In the genomic region with DNA sequence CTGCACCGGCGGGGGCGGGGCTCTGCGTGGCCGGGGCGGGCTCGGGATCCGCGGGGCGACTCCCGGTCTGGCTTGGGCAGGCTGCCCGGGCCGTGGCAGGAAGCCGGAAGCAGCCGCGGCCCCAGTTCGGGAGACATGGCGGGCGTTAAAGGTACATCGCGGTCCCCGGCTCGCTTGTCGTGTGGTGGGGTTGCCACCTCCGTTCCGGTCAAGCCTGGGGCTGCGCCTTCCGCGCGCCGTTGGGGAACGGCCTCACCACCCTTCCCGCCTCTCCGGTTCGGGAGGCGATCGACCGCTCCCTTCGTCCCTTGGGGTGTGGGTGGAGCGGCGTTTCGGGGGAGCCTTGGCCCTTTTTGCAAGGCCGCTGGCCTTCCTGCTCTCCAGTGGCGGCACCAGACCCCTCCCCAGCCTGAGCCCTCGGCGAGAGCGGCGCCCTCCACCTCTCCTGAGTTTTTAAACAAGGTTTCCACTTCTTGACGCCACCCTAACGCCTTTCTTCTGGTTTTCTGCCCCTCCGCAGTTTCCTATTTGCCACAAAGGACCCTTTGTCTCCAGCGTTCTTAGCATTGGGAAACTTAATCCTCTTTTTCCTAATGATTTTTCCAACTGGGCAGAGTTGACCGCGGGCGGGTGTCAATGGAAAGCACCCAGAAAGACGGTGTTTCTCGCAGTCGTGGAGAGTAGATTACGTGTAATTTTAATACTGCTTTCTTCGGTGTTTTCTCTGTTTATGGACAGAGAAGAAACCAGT, we compare ENCODE assay signal across 1 cellular context.
TF ChIP-seq lines count a peak whose summit lies in the region.

A gene with protein sequence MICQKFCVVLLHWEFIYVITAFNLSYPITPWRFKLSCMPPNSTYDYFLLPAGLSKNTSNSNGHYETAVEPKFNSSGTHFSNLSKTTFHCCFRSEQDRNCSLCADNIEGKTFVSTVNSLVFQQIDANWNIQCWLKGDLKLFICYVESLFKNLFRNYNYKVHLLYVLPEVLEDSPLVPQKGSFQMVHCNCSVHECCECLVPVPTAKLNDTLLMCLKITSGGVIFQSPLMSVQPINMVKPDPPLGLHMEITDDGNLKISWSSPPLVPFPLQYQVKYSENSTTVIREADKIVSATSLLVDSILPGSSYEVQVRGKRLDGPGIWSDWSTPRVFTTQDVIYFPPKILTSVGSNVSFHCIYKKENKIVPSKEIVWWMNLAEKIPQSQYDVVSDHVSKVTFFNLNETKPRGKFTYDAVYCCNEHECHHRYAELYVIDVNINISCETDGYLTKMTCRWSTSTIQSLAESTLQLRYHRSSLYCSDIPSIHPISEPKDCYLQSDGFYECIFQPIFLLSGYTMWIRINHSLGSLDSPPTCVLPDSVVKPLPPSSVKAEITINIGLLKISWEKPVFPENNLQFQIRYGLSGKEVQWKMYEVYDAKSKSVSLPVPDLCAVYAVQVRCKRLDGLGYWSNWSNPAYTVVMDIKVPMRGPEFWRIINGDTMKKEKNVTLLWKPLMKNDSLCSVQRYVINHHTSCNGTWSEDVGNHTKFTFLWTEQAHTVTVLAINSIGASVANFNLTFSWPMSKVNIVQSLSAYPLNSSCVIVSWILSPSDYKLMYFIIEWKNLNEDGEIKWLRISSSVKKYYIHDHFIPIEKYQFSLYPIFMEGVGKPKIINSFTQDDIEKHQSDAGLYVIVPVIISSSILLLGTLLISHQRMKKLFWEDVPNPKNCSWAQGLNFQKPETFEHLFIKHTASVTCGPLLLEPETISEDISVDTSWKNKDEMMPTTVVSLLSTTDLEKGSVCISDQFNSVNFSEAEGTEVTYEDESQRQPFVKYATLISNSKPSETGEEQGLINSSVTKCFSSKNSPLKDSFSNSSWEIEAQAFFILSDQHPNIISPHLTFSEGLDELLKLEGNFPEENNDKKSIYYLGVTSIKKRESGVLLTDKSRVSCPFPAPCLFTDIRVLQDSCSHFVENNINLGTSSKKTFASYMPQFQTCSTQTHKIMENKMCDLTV (plus strand): TSS at position 79 of the 751 bp plus-strand sequence. CDS start 144,898 bp downstream, outside the sequence.
A gene with protein sequence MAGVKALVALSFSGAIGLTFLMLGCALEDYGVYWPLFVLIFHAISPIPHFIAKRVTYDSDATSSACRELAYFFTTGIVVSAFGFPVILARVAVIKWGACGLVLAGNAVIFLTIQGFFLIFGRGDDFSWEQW (plus strand): TSS at position 79 of the 751 bp plus-strand sequence. CDS start 57 bp downstream, at position 136.

TF ChIP-seq in H1, 55 proteins besides CTCF, POLR2A, EP300 and RAD21:
- TF ChIP-seq SUZ12 (IDR thresholded peaks at IDR 0.05; ENCODE audit: low read length) = no peak
- TF ChIP-seq, protein P1, sequence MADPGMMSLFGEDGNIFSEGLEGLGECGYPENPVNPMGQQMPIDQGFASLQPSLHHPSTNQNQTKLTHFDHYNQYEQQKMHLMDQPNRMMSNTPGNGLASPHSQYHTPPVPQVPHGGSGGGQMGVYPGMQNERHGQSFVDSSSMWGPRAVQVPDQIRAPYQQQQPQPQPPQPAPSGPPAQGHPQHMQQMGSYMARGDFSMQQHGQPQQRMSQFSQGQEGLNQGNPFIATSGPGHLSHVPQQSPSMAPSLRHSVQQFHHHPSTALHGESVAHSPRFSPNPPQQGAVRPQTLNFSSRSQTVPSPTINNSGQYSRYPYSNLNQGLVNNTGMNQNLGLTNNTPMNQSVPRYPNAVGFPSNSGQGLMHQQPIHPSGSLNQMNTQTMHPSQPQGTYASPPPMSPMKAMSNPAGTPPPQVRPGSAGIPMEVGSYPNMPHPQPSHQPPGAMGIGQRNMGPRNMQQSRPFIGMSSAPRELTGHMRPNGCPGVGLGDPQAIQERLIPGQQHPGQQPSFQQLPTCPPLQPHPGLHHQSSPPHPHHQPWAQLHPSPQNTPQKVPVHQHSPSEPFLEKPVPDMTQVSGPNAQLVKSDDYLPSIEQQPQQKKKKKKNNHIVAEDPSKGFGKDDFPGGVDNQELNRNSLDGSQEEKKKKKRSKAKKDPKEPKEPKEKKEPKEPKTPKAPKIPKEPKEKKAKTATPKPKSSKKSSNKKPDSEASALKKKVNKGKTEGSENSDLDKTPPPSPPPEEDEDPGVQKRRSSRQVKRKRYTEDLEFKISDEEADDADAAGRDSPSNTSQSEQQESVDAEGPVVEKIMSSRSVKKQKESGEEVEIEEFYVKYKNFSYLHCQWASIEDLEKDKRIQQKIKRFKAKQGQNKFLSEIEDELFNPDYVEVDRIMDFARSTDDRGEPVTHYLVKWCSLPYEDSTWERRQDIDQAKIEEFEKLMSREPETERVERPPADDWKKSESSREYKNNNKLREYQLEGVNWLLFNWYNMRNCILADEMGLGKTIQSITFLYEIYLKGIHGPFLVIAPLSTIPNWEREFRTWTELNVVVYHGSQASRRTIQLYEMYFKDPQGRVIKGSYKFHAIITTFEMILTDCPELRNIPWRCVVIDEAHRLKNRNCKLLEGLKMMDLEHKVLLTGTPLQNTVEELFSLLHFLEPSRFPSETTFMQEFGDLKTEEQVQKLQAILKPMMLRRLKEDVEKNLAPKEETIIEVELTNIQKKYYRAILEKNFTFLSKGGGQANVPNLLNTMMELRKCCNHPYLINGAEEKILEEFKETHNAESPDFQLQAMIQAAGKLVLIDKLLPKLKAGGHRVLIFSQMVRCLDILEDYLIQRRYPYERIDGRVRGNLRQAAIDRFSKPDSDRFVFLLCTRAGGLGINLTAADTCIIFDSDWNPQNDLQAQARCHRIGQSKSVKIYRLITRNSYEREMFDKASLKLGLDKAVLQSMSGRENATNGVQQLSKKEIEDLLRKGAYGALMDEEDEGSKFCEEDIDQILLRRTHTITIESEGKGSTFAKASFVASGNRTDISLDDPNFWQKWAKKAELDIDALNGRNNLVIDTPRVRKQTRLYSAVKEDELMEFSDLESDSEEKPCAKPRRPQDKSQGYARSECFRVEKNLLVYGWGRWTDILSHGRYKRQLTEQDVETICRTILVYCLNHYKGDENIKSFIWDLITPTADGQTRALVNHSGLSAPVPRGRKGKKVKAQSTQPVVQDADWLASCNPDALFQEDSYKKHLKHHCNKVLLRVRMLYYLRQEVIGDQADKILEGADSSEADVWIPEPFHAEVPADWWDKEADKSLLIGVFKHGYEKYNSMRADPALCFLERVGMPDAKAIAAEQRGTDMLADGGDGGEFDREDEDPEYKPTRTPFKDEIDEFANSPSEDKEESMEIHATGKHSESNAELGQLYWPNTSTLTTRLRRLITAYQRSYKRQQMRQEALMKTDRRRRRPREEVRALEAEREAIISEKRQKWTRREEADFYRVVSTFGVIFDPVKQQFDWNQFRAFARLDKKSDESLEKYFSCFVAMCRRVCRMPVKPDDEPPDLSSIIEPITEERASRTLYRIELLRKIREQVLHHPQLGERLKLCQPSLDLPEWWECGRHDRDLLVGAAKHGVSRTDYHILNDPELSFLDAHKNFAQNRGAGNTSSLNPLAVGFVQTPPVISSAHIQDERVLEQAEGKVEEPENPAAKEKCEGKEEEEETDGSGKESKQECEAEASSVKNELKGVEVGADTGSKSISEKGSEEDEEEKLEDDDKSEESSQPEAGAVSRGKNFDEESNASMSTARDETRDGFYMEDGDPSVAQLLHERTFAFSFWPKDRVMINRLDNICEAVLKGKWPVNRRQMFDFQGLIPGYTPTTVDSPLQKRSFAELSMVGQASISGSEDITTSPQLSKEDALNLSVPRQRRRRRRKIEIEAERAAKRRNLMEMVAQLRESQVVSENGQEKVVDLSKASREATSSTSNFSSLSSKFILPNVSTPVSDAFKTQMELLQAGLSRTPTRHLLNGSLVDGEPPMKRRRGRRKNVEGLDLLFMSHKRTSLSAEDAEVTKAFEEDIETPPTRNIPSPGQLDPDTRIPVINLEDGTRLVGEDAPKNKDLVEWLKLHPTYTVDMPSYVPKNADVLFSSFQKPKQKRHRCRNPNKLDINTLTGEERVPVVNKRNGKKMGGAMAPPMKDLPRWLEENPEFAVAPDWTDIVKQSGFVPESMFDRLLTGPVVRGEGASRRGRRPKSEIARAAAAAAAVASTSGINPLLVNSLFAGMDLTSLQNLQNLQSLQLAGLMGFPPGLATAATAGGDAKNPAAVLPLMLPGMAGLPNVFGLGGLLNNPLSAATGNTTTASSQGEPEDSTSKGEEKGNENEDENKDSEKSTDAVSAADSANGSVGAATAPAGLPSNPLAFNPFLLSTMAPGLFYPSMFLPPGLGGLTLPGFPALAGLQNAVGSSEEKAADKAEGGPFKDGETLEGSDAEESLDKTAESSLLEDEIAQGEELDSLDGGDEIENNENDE (IDR thresholded peaks at IDR 0.05; ENCODE audit: insufficient replicate concordance, low read length) = no peak
- TF ChIP-seq TAF1 (IDR thresholded peaks at IDR 0.05; ENCODE audit: low read depth, low read length) = peak; percentile 86
- TF ChIP-seq ASH2L (IDR thresholded peaks at IDR 0.05; ENCODE audit: low read length) = peak; percentile 84
- TF ChIP-seq CHD2 (IDR thresholded peaks at IDR 0.05; ENCODE audit: low read length) = no peak
- peak; percentile 90 for TF ChIP-seq PHF8 (conservative IDR thresholded peaks at IDR 0.05; ENCODE audit: low read depth, low read length)
- TF ChIP-seq HDAC2 (IDR thresholded peaks at IDR 0.05; ENCODE audit: borderline replicate concordance in 1 of 2, low read depth in 2 of 2, low read length in 2 of 2) = no peak; a peak in 1 of 4 replicates
- TF ChIP-seq SP4 (IDR thresholded peaks at IDR 0.05; ENCODE audit: low read length) = 0 out of 2 replicates have a peak, but pooled peaks have one; percentile 39
- TF ChIP-seq RNF2 (IDR thresholded peaks at IDR 0.05; ENCODE audit: borderline replicate concordance, low read depth, low read length, missing control alignments, poor library complexity, severe bottlenecking) = no peak
- no peak for TF ChIP-seq JUND (IDR thresholded peaks at IDR 0.05; ENCODE audit: low read length)
- peak; percentile 28; the same call in 1 of the 2 replicates for TF ChIP-seq CREB1 (IDR thresholded peaks at IDR 0.05)
- no peak for TF ChIP-seq FOSL1 (IDR thresholded peaks at IDR 0.05; ENCODE audit: insufficient read depth, low read depth, low read length)
- TF ChIP-seq, protein P2, sequence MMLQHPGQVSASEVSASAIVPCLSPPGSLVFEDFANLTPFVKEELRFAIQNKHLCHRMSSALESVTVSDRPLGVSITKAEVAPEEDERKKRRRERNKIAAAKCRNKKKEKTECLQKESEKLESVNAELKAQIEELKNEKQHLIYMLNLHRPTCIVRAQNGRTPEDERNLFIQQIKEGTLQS (IDR thresholded peaks at IDR 0.05; ENCODE audit: insufficient read depth, low read depth, low read length) = no peak
- peak; percentile 66; the same call in 1 of the 2 replicates for TF ChIP-seq RBBP5 (IDR thresholded peaks at IDR 0.05; ENCODE audit: borderline replicate concordance, low read depth, low read length)
- TF ChIP-seq, protein P3, sequence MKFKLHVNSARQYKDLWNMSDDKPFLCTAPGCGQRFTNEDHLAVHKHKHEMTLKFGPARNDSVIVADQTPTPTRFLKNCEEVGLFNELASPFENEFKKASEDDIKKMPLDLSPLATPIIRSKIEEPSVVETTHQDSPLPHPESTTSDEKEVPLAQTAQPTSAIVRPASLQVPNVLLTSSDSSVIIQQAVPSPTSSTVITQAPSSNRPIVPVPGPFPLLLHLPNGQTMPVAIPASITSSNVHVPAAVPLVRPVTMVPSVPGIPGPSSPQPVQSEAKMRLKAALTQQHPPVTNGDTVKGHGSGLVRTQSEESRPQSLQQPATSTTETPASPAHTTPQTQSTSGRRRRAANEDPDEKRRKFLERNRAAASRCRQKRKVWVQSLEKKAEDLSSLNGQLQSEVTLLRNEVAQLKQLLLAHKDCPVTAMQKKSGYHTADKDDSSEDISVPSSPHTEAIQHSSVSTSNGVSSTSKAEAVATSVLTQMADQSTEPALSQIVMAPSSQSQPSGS (IDR thresholded peaks at IDR 0.05; ENCODE audit: low read length) = no peak
- TF ChIP-seq CHD1 (IDR thresholded peaks at IDR 0.05; ENCODE audit: low read depth, low read length) = no peak
- no peak for TF ChIP-seq GABPA (IDR thresholded peaks at IDR 0.05; ENCODE audit: borderline replicate concordance, insufficient read depth, low read length)
- peak; percentile 79 for TF ChIP-seq POLR2AphosphoS5 (IDR thresholded peaks at IDR 0.05; ENCODE audit: low read depth, low read length)
- TF ChIP-seq BRCA1 (IDR thresholded peaks at IDR 0.05; ENCODE audit: low read depth, low read length) = no peak
- TF ChIP-seq CBX5 (IDR thresholded peaks at IDR 0.05; ENCODE audit: low read depth, low read length) = no peak
- no peak for TF ChIP-seq NRF1 (IDR thresholded peaks at IDR 0.05; ENCODE audit: low read depth, low read length)
- no peak for TF ChIP-seq TCF12 (IDR thresholded peaks at IDR 0.05; ENCODE audit: low read depth, low read length)
- TF ChIP-seq SIN3A (conservative IDR thresholded peaks at IDR 0.05 in 1 of 2, IDR thresholded peaks at IDR 0.05 in 1 of 2; ENCODE audit: low read depth in 1 of 2, low read length in 2 of 2) = 0 out of 4 replicates have a peak, but pooled peaks of 1 of the 2 experiments have one; percentile 52
- no peak for TF ChIP-seq SP1 (IDR thresholded peaks at IDR 0.05; ENCODE audit: low read depth, low read length)
- TF ChIP-seq CTBP2 (IDR thresholded peaks at IDR 0.05; ENCODE audit: borderline replicate concordance, insufficient read depth, insufficient read length, low read length) = no peak
- TF ChIP-seq HDAC6 (IDR thresholded peaks at IDR 0.05; ENCODE audit: low read depth, low read length) = no peak
- no peak for TF ChIP-seq SIRT6 (IDR thresholded peaks at IDR 0.05; ENCODE audit: low read length)
- TF ChIP-seq TBP (IDR thresholded peaks at IDR 0.05; ENCODE audit: low read depth, low read length) = peak; percentile 66; the same call in 1 of the 2 replicates
- no peak for TF ChIP-seq CEBPB (IDR thresholded peaks at IDR 0.05; ENCODE audit: low read depth, low read length)
- no peak for TF ChIP-seq NANOG (IDR thresholded peaks at IDR 0.05; ENCODE audit: insufficient read depth, low read depth, low read length, poor library complexity, severe bottlenecking)
- TF ChIP-seq KDM4A (IDR thresholded peaks at IDR 0.05; ENCODE audit: low read depth, low read length, severe bottlenecking) = peak; percentile 63
- peak; percentile 86 for TF ChIP-seq YY1 (IDR thresholded peaks at IDR 0.05; ENCODE audit: low read depth, low read length)
- no peak for TF ChIP-seq TEAD4 (IDR thresholded peaks at IDR 0.05; ENCODE audit: low read depth, low read length)
- TF ChIP-seq SIX5 (IDR thresholded peaks at IDR 0.05; ENCODE audit: low read depth, low read length) = no peak
- no peak for TF ChIP-seq KDM1A (IDR thresholded peaks at IDR 0.05; ENCODE audit: borderline replicate concordance, low read length)
- no peak for TF ChIP-seq JUN (IDR thresholded peaks at IDR 0.05; ENCODE audit: low read depth, low read length)
- TF ChIP-seq, protein P4, sequence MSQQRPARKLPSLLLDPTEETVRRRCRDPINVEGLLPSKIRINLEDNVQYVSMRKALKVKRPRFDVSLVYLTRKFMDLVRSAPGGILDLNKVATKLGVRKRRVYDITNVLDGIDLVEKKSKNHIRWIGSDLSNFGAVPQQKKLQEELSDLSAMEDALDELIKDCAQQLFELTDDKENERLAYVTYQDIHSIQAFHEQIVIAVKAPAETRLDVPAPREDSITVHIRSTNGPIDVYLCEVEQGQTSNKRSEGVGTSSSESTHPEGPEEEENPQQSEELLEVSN (IDR thresholded peaks at IDR 0.05) = 0 out of 2 replicates have a peak, but pooled peaks have one; percentile 28
